Comparison of ENCODE assay signal across 25 cellular contexts in genomic region chrX:120824021-120824420, GRCh38. TPM values are rescaled to one million over a fixed set of nuclear protein-coding genes. Genes with fewer than 3 reads are reported as not detected.
"Had no signal": no experiment of that assay in that cellular context is flagged by ENCODE, and none has a peak within 500 bp of the region (broad histone marks: within the 10 kb centered on the region; RNA-seq: fewer than 3 reads in every experiment).

No MANE protein-coding gene starts in this region.

- H3K4me1 ChIP-seq: colonic mucosa, heart right ventricle, right atrium auricular region, thyroid gland had no signal

- H3K9me3 ChIP-seq: colonic mucosa, right atrium auricular region, thyroid gland had no signal

- ATAC-seq: heart right ventricle; left lobe of liver; naive thymus-derived CD4-positive, alpha-beta T cell had no signal

- H3K27me3 ChIP-seq: colonic mucosa, heart right ventricle, right atrium auricular region, thyroid gland had no signal

- H3K27me3 Mint-ChIP-seq: type B pancreatic cell had no signal

- H3K4me3 Mint-ChIP-seq: naive thymus-derived CD4-positive, alpha-beta T cell; nephron progenitor cell; type B pancreatic cell had no signal

- H3K4me2 ChIP-seq: smooth muscle cell had no signal

- FAIRE-seq: frontal cortex, urothelium cell line had no signal

- H3K36me3 Mint-ChIP-seq: naive thymus-derived CD4-positive, alpha-beta T cell; type B pancreatic cell had no signal

- H3K4me3 ChIP-seq: colonic mucosa, heart right ventricle, right atrium auricular region, smooth muscle cell, thyroid gland had no signal

- H3K4me1 Mint-ChIP-seq: naive thymus-derived CD4-positive, alpha-beta T cell; nephron progenitor cell had no signal

- H3K27ac ChIP-seq: colonic mucosa, heart right ventricle, right atrium auricular region, thyroid gland had no signal

- DNase-seq: colonic mucosa; dermis blood vessel endothelial cell; heart right ventricle; hypothalamus; islet precursor cell; mammary epithelial cell; naive thymus-derived CD4-positive, alpha-beta T cell; nephron progenitor cell; stimulated activated CD4-positive, alpha-beta T cell treated with anti-CD3 and anti-CD28 coated beads, Interleukin-2, amount 100 ng/mL, for 48 hours; stimulated activated naive CD4-positive, alpha-beta T cell treated with Interleukin-2 at 50 U/mL for 16 hours; thyroid gland had no signal

- H3K36me3 ChIP-seq: colonic mucosa, heart right ventricle, right atrium auricular region, thyroid gland had no signal

RNA-seq across cellular contexts. Expression of gene CT47B1, which starts 51.6 kb away (rescaled TPM):
- total RNA-seq: colonic mucosa; dermis blood vessel endothelial cell; fibroblast of lung; frontal cortex; glomerular endothelial cell; heart right ventricle; left lobe of liver; lower leg skin; mammary epithelial cell; mesenteric fat pad; mononuclear cell; naive thymus-derived CD4-positive, alpha-beta T cell; omental fat pad; posterior vena cava; right atrium auricular region; smooth muscle cell; thyroid gland had no signal
- polyA plus RNA-seq: esophagus; fibroblast of lung; heart right ventricle; mammary epithelial cell; naive thymus-derived CD4-positive, alpha-beta T cell; smooth muscle cell had no signal
